ENCODE assay signal across 17 cellular contexts in genomic region chr11:64312947-64313346, GRCh38. TPM values are rescaled to one million over a fixed set of nuclear protein-coding genes. Genes with fewer than 3 reads are reported as not detected.
A peak's percentile ranks its signal among the peaks of the same experiment; 100 is the strongest.
DNase-seq lines count a peak whose midpoint lies in the region; ATAC-seq, FAIRE-seq and TF ChIP-seq lines count a peak whose summit lies in the region.
"Had no signal": no experiment of that assay in that cellular context is flagged by ENCODE, and none has a peak within 500 bp of the region (broad histone marks: within the 10 kb centered on the region; RNA-seq: fewer than 3 reads in every experiment).

No MANE protein-coding gene starts in this region.

- no peak for ATAC-seq in activated naive CD8-positive, alpha-beta T cell treated with anti-CD3 and anti-CD28 coated beads, Interleukin-2, amount 10 ng/mL, durations not matched to agents 7 days and 5 days (ENCODE audit: low read depth)
- ATAC-seq in naive thymus-derived CD4-positive, alpha-beta T cell, result no peak

- peak overlapping the region; percentile 61 for H3K27ac Mint-ChIP-seq in MCF 10A (ENCODE audit: low read depth, unreplicated experiment)
- peak overlapping the region; percentile 74 for H3K27ac Mint-ChIP-seq in activated naive CD8-positive, alpha-beta T cell treated with anti-CD3 and anti-CD28 coated beads, Interleukin-2, amount 10 ng/mL, durations not matched to agents 7 days and 5 days
- peak overlapping the region in 8 of 9 donors; percentile 9 to 86 (median 72) for H3K27ac Mint-ChIP-seq in naive thymus-derived CD4-positive, alpha-beta T cell

- no peak overlapping the region for H3K27ac ChIP-seq in mammary epithelial cell (ENCODE audit: insufficient read depth, low read depth, low read length)
- no peak overlapping the region for H3K27ac ChIP-seq in naive thymus-derived CD4-positive, alpha-beta T cell (ENCODE audit: low read depth, low read length)
- peak overlapping the region; percentile 40 to 58 for H3K27ac ChIP-seq in tibial artery

- TF ChIP-seq CTCF in MCF 10A (IDR thresholded peaks at IDR 0.05; ENCODE audit: unreplicated experiment) (no peak), mammary epithelial cell (conservative IDR thresholded peaks at IDR 0.05 in 1 of 2, IDR thresholded peaks at IDR 0.05 in 1 of 2; ENCODE audit: extremely low read depth in 1 of 2, insufficient read depth in 1 of 2, low read depth in 1 of 2, low read length in 2 of 2) (no peak), tibial artery (IDR thresholded peaks at IDR 0.05) (no peak)

- intact Hi-C loops in MCF 10A (cut with micrococcal nuclease), result no loop called here
- intact Hi-C loops in mammary epithelial cell (cut with micrococcal nuclease), result no loop called here
- intact Hi-C loops in naive thymus-derived CD4-positive, alpha-beta T cell (cut with micrococcal nuclease), result no loop called here
- intact Hi-C loops in tibial artery (cut with DNase I; ENCODE audit: low total_unique reads), result no loop called here

- BruUV-seq in MCF 10A (replicated peaks; lab: Mats Ljungman, UMichigan) (no TSS peak), mammary epithelial cell (replicated peaks; lab: Mats Ljungman, UMichigan) (no TSS peak)

- H3K9ac ChIP-seq in mammary epithelial cell (ENCODE audit: insufficient read depth, low read length), result no peak overlapping the region

- POLR2A ChIA-PET in MCF 10A (lab: Yijun Ruan, JAX), result interaction anchor here (0.6 to 1.4 kb wide), 5 partner anchors 14 to 41 kb away, joined by 3 to 5 read pairs (median 4); no protein-coding TSS in a partner anchor
- POLR2A ChIA-PET in activated naive CD8-positive, alpha-beta T cell treated with anti-CD3 and anti-CD28 coated beads, Interleukin-2, amount 10 ng/mL, durations not matched to agents 7 days and 5 days (lab: Charles Lee), result interaction anchor here (1.2 kb wide), 1 partner anchor 28 kb away, joined by 3 read pairs; the partner anchor contains the start of gene CCDC88B
- POLR2A ChIA-PET in naive thymus-derived CD4-positive, alpha-beta T cell (lab: Charles Lee), result interaction anchor here (1.3 to 1.4 kb wide), 2 partner anchors 72 to 127 kb away, joined by 3 read pairs; partner anchors contain the start of genes FKBP2 and STIP1

- H3K79me2 ChIP-seq in mammary epithelial cell (ENCODE audit: insufficient read depth, low read length), result peaks cover 33% of the 10 kb centered on the region

- CTCF ChIA-PET in MCF 10A (lab: Yijun Ruan, JAX) (interaction anchor here (0.7 to 10.2 kb wide), 5 partner anchors 9 to 109 kb away, joined by 3 to 148 read pairs (median 6); partner anchors contain the start of gene RPS6KA4), mammary epithelial cell (lab: Charles Lee; ENCODE audit: low non-redundant PET) (no interaction called here)
- CTCF ChIA-PET in naive thymus-derived CD4-positive, alpha-beta T cell (lab: Charles Lee), result no interaction called here

- TF ChIP-seq POLR2A in GM12891 (IDR thresholded peaks at IDR 0.05; ENCODE audit: low read depth, low read length), result no peak

- no peak overlapping the region for H3K4me2 ChIP-seq in mammary epithelial cell (ENCODE audit: insufficient read depth, low read depth, low read length)

- FAIRE-seq in GM12891 (lab: Jason Lieb, UNC), result no peak
- FAIRE-seq: endothelial cell of umbilical vein, G401.6 had no signal

- H2AFZ ChIP-seq in mammary epithelial cell (ENCODE audit: low read depth, low read length), result no peak overlapping the region

- H3K27me3 Mint-ChIP-seq in MCF 10A (ENCODE audit: insufficient read depth, unreplicated experiment), result no peaks in the 10 kb centered on the region
- H3K27me3 Mint-ChIP-seq in activated naive CD8-positive, alpha-beta T cell treated with anti-CD3 and anti-CD28 coated beads, Interleukin-2, amount 10 ng/mL, durations not matched to agents 7 days and 5 days, result no peaks in the 10 kb centered on the region
- no peaks in the 10 kb centered on the region for H3K27me3 Mint-ChIP-seq in naive thymus-derived CD4-positive, alpha-beta T cell

- DNase-seq in MCF 10A (ENCODE audit: unreplicated experiment), result no peak
- no peak for DNase-seq in mammary epithelial cell
- DNase-seq in activated naive CD8-positive, alpha-beta T cell treated with anti-CD3 and anti-CD28 coated beads, Interleukin-2, amount 10 ng/mL, durations not matched to agents 7 days and 5 days, result no peak
- no peak for DNase-seq in naive thymus-derived CD4-positive, alpha-beta T cell
- no peak for DNase-seq in tibial artery
- no peak for DNase-seq in NCI-H1436 (lab: John Stamatoyannopoulos, UW)
- DNase-seq in GM12891 (ENCODE audit: insufficient read length, low spot score), result no peak
- no peak for DNase-seq in ACHN
- DNase-seq: activated CD4-positive, CD25-positive, alpha-beta regulatory T cell treated with anti-CD3 and anti-CD28 coated beads, Interleukin-2, amount 50 U/mL, for 72 hours; NCI-H1417 treated with DMSO at 0.1 percent for 48 hours; NCI-H69; SIG-M5 had no signal

- peaks cover 73% of the 10 kb centered on the region for H3K36me3 Mint-ChIP-seq in MCF 10A (ENCODE audit: insufficient read depth, unreplicated experiment)
- H3K36me3 Mint-ChIP-seq in activated naive CD8-positive, alpha-beta T cell treated with anti-CD3 and anti-CD28 coated beads, Interleukin-2, amount 10 ng/mL, durations not matched to agents 7 days and 5 days, result peaks cover 1% of the 10 kb centered on the region
- H3K36me3 Mint-ChIP-seq in naive thymus-derived CD4-positive, alpha-beta T cell, result peaks cover 0 to 14% (median 0%) of the 10 kb centered on the region in 5 donors

- dilution Hi-C loops in mammary epithelial cell (cut with HindIII; ENCODE audit: low sequenced_read_pairs), result no loop called here

- H3K9me3 Mint-ChIP-seq in MCF 10A (ENCODE audit: unreplicated experiment), result no peaks in the 10 kb centered on the region
- H3K9me3 Mint-ChIP-seq in activated naive CD8-positive, alpha-beta T cell treated with anti-CD3 and anti-CD28 coated beads, Interleukin-2, amount 10 ng/mL, durations not matched to agents 7 days and 5 days, result no peaks in the 10 kb centered on the region
- H3K9me3 Mint-ChIP-seq in naive thymus-derived CD4-positive, alpha-beta T cell, result no peaks in the 10 kb centered on the region

- peaks cover 15% of the 10 kb centered on the region for H3K4me1 Mint-ChIP-seq in MCF 10A (ENCODE audit: insufficient read depth, unreplicated experiment)
- H3K4me1 Mint-ChIP-seq in activated naive CD8-positive, alpha-beta T cell treated with anti-CD3 and anti-CD28 coated beads, Interleukin-2, amount 10 ng/mL, durations not matched to agents 7 days and 5 days, result peaks cover 25% of the 10 kb centered on the region
- peaks cover 20 to 33% (median 25%) of the 10 kb centered on the region in 7 donors for H3K4me1 Mint-ChIP-seq in naive thymus-derived CD4-positive, alpha-beta T cell

- H3K27me3 ChIP-seq in mammary epithelial cell (ENCODE audit: insufficient read depth, low read length) (no peaks in the 10 kb centered on the region), tibial artery (no peaks in the 10 kb centered on the region)
- no peaks in the 10 kb centered on the region for H3K27me3 ChIP-seq in naive thymus-derived CD4-positive, alpha-beta T cell (ENCODE audit: control insufficient read depth in 2 of 2, insufficient read depth in 2 of 2, low read length in 2 of 2)

- no peak overlapping the region for H3K4me3 Mint-ChIP-seq in MCF 10A (ENCODE audit: unreplicated experiment)
- H3K4me3 Mint-ChIP-seq in activated naive CD8-positive, alpha-beta T cell treated with anti-CD3 and anti-CD28 coated beads, Interleukin-2, amount 10 ng/mL, durations not matched to agents 7 days and 5 days, result no peak overlapping the region
- peak overlapping the region in 2 of 10 donors; percentile 16 to 19 for H3K4me3 Mint-ChIP-seq in naive thymus-derived CD4-positive, alpha-beta T cell

- H3K4me1 ChIP-seq in mammary epithelial cell (ENCODE audit: insufficient read depth, low read length) (peaks cover 25% of the 10 kb centered on the region), tibial artery (peaks cover 0 to 11% (median 9%) of the 10 kb centered on the region in 4 donors)
- H3K4me1 ChIP-seq in naive thymus-derived CD4-positive, alpha-beta T cell (ENCODE audit: control insufficient read depth in 2 of 2, insufficient read depth in 2 of 2, low read length in 2 of 2), result peaks cover 0 to 4% of the 10 kb centered on the region in 2 donors

- H4K20me1 ChIP-seq in mammary epithelial cell (ENCODE audit: insufficient read depth, low read length), result no peaks in the 10 kb centered on the region

- no peaks in the 10 kb centered on the region for H3K9me3 ChIP-seq in mammary epithelial cell (replicated peaks; ENCODE audit: insufficient read depth, low read length)
- no peaks in the 10 kb centered on the region for H3K9me3 ChIP-seq in naive thymus-derived CD4-positive, alpha-beta T cell (ENCODE audit: control insufficient read depth in 2 of 3, low read length in 3 of 3)
- H3K9me3 ChIP-seq in tibial artery, result no peaks in the 10 kb centered on the region

- H3K36me3 ChIP-seq in mammary epithelial cell (ENCODE audit: insufficient read depth, low read length), result peaks cover 4% of the 10 kb centered on the region
- peaks cover 0 to 26% (median 0%) of the 10 kb centered on the region in 3 experiments for H3K36me3 ChIP-seq in naive thymus-derived CD4-positive, alpha-beta T cell (ENCODE audit: control insufficient read depth in 2 of 3, insufficient read depth in 3 of 3, low read length in 3 of 3)
- H3K36me3 ChIP-seq in tibial artery, result peaks cover 8 to 35% (median 20%) of the 10 kb centered on the region in 3 donors

- no peak overlapping the region for H3K4me3 ChIP-seq in mammary epithelial cell (replicated peaks in 1 of 3; ENCODE audit: insufficient read depth in 1 of 3, low read depth in 2 of 3, low read length in 3 of 3)
- H3K4me3 ChIP-seq in naive thymus-derived CD4-positive, alpha-beta T cell (ENCODE audit: low read length), result no peak overlapping the region
- H3K4me3 ChIP-seq in tibial artery, result no peak overlapping the region

- 56% methylated on average over 10 of the region's 10 CpGs for WGBS in mammary epithelial cell (ENCODE audit: low coverage, missing lambda C conversion rate)

- in situ Hi-C loops in mammary epithelial cell (cut with MboI; ENCODE audit: low sequenced_read_pairs in 2 of 2), result no loop called here
- in situ Hi-C loops in ACHN (cut with HindIII; ENCODE audit: low pct_ligation_motif_present, low pct_unique_long_range_greater_than_20kb, low sequenced_read_pairs), result no loop called here

RNA-seq across cellular contexts. Expression of gene TRMT112, which starts 4.4 kb away (rescaled TPM):
- total RNA-seq in MCF 10A (2022), result 284 and 354 TPM in 2 replicates
- total RNA-seq in mammary epithelial cell, result 100 to 1,000 TPM; 105 to 199 TPM
- 350 TPM for polyA plus RNA-seq in mammary epithelial cell
- polyA minus RNA-seq in mammary epithelial cell, result 271 TPM
- total RNA-seq in activated naive CD8-positive, alpha-beta T cell treated with anti-CD3 and anti-CD28 coated beads, Interleukin-2, amount 10 ng/mL, durations not matched to agents 7 days and 5 days, result 100 to 1,000 TPM; 140 to 151 TPM
- 100 to 1,000 TPM in 4 of 5 experiments, 10 to 100 TPM in 1; 90.9 to 208 (median 152) TPM for total RNA-seq in naive thymus-derived CD4-positive, alpha-beta T cell
- 100 to 1,000 TPM; 527 to 613 TPM for polyA plus RNA-seq in naive thymus-derived CD4-positive, alpha-beta T cell
- polyA plus RNA-seq in GM12891 (2012; ENCODE audit: low read depth, missing spikeins), result 327 TPM

RNA-seq across cellular contexts. Expression of gene PRDX5, which starts 5.0 kb away (rescaled TPM):
- 274 and 302 TPM in 2 replicates for total RNA-seq in MCF 10A (2022)
- total RNA-seq in mammary epithelial cell, result 100 to 1,000 TPM; 333 to 449 TPM
- 660 TPM for polyA plus RNA-seq in mammary epithelial cell
- polyA minus RNA-seq in mammary epithelial cell, result 272 TPM
- total RNA-seq in activated naive CD8-positive, alpha-beta T cell treated with anti-CD3 and anti-CD28 coated beads, Interleukin-2, amount 10 ng/mL, durations not matched to agents 7 days and 5 days, result 10 to 100 TPM; 85.1 to 91.2 TPM
- 10 to 100 TPM; 41.4 to 99.2 (median 55.2) TPM for total RNA-seq in naive thymus-derived CD4-positive, alpha-beta T cell
- polyA plus RNA-seq in naive thymus-derived CD4-positive, alpha-beta T cell, result 100 to 1,000 TPM; 184 to 195 TPM
- polyA plus RNA-seq in GM12891 (2012; ENCODE audit: low read depth, missing spikeins), result 306 TPM

RNA-seq across cellular contexts. Expression of gene ESRRA, which starts 7.6 kb away (rescaled TPM):
- total RNA-seq in MCF 10A (2022), result 52.0 and 63.4 TPM in 2 replicates
- total RNA-seq in mammary epithelial cell, result 10 to 100 TPM; 44.8 to 67.0 TPM
- polyA plus RNA-seq in mammary epithelial cell, result 34.7 TPM
- 33.3 TPM for polyA minus RNA-seq in mammary epithelial cell
- 10 to 100 TPM; 33.9 to 35.1 TPM for total RNA-seq in activated naive CD8-positive, alpha-beta T cell treated with anti-CD3 and anti-CD28 coated beads, Interleukin-2, amount 10 ng/mL, durations not matched to agents 7 days and 5 days
- 10 to 100 TPM; 23.7 to 42.0 (median 27.9) TPM for total RNA-seq in naive thymus-derived CD4-positive, alpha-beta T cell
- polyA plus RNA-seq in naive thymus-derived CD4-positive, alpha-beta T cell, result 10 to 100 TPM in 1 of 2 donors, 1 to 10 TPM in 1; 5.3 to 12.9 TPM
- polyA plus RNA-seq in GM12891 (2012; ENCODE audit: low read depth, missing spikeins), result 11.5 TPM

RNA-seq across cellular contexts. Expression of gene CATSPERZ, which starts 12.8 kb away (rescaled TPM):
- total RNA-seq in MCF 10A (2022) (0.68 TPM in 1 of 2 replicates, not detected in the other), mammary epithelial cell (not detected)
- polyA plus RNA-seq in mammary epithelial cell, result 1.0 TPM
- polyA minus RNA-seq in mammary epithelial cell, result not detected
- total RNA-seq in activated naive CD8-positive, alpha-beta T cell treated with anti-CD3 and anti-CD28 coated beads, Interleukin-2, amount 10 ng/mL, durations not matched to agents 7 days and 5 days, result not detected
- under 1 TPM in 1 of 5 experiments, not detected in 4; 0.60 TPM for total RNA-seq in naive thymus-derived CD4-positive, alpha-beta T cell
- not detected for polyA plus RNA-seq in naive thymus-derived CD4-positive, alpha-beta T cell
- not detected for polyA plus RNA-seq in GM12891 (2012; ENCODE audit: low read depth, missing spikeins)
- total RNA-seq: endothelial cell of umbilical vein, myocyte, subcutaneous adipose tissue had no signal

RNA-seq across cellular contexts. Expression of gene KCNK4, which starts 21.8 kb away (rescaled TPM):
- total RNA-seq in MCF 10A (2022) (not detected in 2 replicates), mammary epithelial cell (not detected)
- not detected for polyA plus RNA-seq in mammary epithelial cell
- polyA minus RNA-seq in mammary epithelial cell, result not detected
- total RNA-seq in activated naive CD8-positive, alpha-beta T cell treated with anti-CD3 and anti-CD28 coated beads, Interleukin-2, amount 10 ng/mL, durations not matched to agents 7 days and 5 days, result not detected
- total RNA-seq in naive thymus-derived CD4-positive, alpha-beta T cell, result under 1 TPM in 1 of 5 experiments, not detected in 4; 0.42 TPM
- polyA plus RNA-seq in naive thymus-derived CD4-positive, alpha-beta T cell, result not detected
- polyA plus RNA-seq in GM12891 (2012; ENCODE audit: low read depth, missing spikeins), result 0.06 TPM
- total RNA-seq: HT-29, myocyte, subcutaneous adipose tissue had no signal

Comparison
In these comparisons a context has a peak if more than half of its experiments do, and no peak if none do; other contexts are left out.
1. H3K27ac ChIP-seq: peak in tibial artery (2 of 2); none in mammary epithelial cell (single experiment) and naive thymus-derived CD4-positive, alpha-beta T cell (single experiment).
2. Peak in every context shown above with its lines, with median percentiles within 50 percentile points of each other: H3K27ac Mint-ChIP-seq.